Comparison of ENCODE assay signal across 8 cellular contexts in genomic region chr6:133916650-133917151, GRCh38. TPM values are rescaled to one million over a fixed set of nuclear protein-coding genes. Genes with fewer than 3 reads are reported as not detected.
DNase-seq lines count a peak whose midpoint lies in the region; ATAC-seq, FAIRE-seq and TF ChIP-seq lines count a peak whose summit lies in the region.

No MANE protein-coding gene starts in this region.

- DNase-seq in COR-L47 (lab: John Stamatoyannopoulos, UW) (peak; percentile 75), HTR-8/SVneo (ENCODE audit: insufficient read length, low spot score) (peak; percentile 68), NOMO-1 treated with dmso at 0.1 percent for 144 hours (lab: John Stamatoyannopoulos, UW; ENCODE audit: unreplicated experiment) (peak; percentile 53), epithelial cell of esophagus (ENCODE audit: low read depth) (peak; percentile 87), mucosa of descending colon (peak; percentile 74 to 97 (median 87))
- DNase-seq in activated CD8-positive, alpha-beta memory T cell treated with anti-CD3 and anti-CD28 coated beads for 48 hours (ENCODE audit: low read depth in 2 of 3, low spot score in 2 of 3) = peak; percentile 39 to 77 (median 73)
- peak; percentile 38 to 60 for DNase-seq in stimulated activated CD8-positive, alpha-beta memory T cell treated with anti-CD3 and anti-CD28 coated beads, Interleukin-7, amount 100 ng/mL, for 1 hour (ENCODE audit: low read depth in 2 of 2)

- no peaks in the 10 kb centered on the region for H3K36me3 ChIP-seq in mucosa of descending colon (ENCODE audit: low read depth)

- no peaks in the 10 kb centered on the region for H3K4me1 ChIP-seq in mucosa of descending colon (ENCODE audit: low read depth)

- peak; percentile 97 for TF ChIP-seq CTCF in epithelial cell of esophagus (IDR thresholded peaks at IDR 0.05; ENCODE audit: insufficient read depth, low read depth, low read length, missing control alignments)
- TF ChIP-seq CTCF in mucosa of descending colon (IDR thresholded peaks at IDR 0.05) = peak; percentile 52

- intact Hi-C loops in mucosa of descending colon (cut with DNase I, micrococcal nuclease) = loop anchor here (10.0 kb wide), 2 partner anchors 72 to 352 kb away; no protein-coding TSS in a partner anchor

- FAIRE-seq in HTR-8/SVneo (lab: Jason Lieb, UNC) = peak; percentile 87

- ATAC-seq in GM21360 (IDR thresholded peaks at IDR 0.05; ENCODE audit: unreplicated experiment) = peak; percentile 76
- ATAC-seq in mucosa of descending colon = peak; percentile 83

- no peaks in the 10 kb centered on the region for H3K9me3 ChIP-seq in mucosa of descending colon

- H3K4me3 ChIP-seq in epithelial cell of esophagus (ENCODE audit: low read length) (no peak overlapping the region), mucosa of descending colon (no peak overlapping the region)

RNA-seq across cellular contexts. Expression of gene TCF21, which starts 27.8 kb away (rescaled TPM):
- 10 to 100 TPM in 1 of 3 donors, 1 to 10 TPM in 2; 1.9 to 14.3 (median 9.6) TPM for total RNA-seq in mucosa of descending colon

RNA-seq across cellular contexts. Expression of gene TBPL1, which starts 36.3 kb away (rescaled TPM):
- 10 to 100 TPM; 16.6 to 25.4 (median 23.3) TPM for total RNA-seq in mucosa of descending colon
